ENCODE assay signal across 20 cellular contexts in the genomic region with DNA sequence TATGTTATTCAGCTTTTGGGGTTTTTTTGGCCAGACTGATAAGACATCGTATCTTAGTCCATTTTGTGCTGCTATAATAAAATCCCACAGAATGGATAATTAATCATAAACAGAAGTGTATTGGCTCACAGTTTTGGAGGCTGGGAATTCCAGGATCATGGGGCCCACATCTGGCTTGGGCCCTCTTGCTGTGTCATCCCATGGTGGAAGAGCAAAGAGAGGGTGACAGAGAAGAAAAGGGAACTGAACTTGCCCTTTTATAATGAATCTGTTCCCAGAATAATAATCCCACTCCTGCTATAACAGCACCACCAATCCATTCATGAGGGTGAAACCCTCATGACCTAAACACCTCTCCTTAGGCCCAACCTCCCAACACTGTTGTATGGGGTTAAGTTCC. TPM values are rescaled to one million over a fixed set of nuclear protein-coding genes. Genes with fewer than 3 reads are reported as not detected.
"Had no signal": no experiment of that assay in that cellular context is flagged by ENCODE, and none has a peak within 500 bp of the region (broad histone marks: within the 10 kb centered on the region; RNA-seq: fewer than 3 reads in every experiment).

No MANE protein-coding gene starts in this region.

- H3K27ac ChIP-seq: adrenal gland, colonic mucosa, ovary, stomach, thyroid gland, vagina, VCaP had no signal

- H3K4me3 ChIP-seq: adrenal gland, colonic mucosa, ovary, stomach, thyroid gland, vagina had no signal

- FAIRE-seq: endothelial cell of umbilical vein, frontal cortex had no signal

- H3K9me3 Mint-ChIP-seq: activated naive CD4-positive, alpha-beta T cell treated with anti-CD3 and anti-CD28 coated beads for 36 hours; memory B cell; nephron progenitor cell had no signal

- H3K36me3 Mint-ChIP-seq: memory B cell had no signal

- H3K27me3 Mint-ChIP-seq: memory B cell had no signal

- H3K27me3 ChIP-seq: adrenal gland, colonic mucosa, ovary, stomach, thyroid gland, vagina had no signal

- H3K4me1 ChIP-seq: colonic mucosa had no signal

- DNase-seq: activated CD8-positive, alpha-beta memory T cell treated with anti-CD3 and anti-CD28 coated beads, Interleukin-2, amount 50 U/mL, for 48 hours; activated CD8-positive, alpha-beta T cell treated with anti-CD3 and anti-CD28 coated beads, Interleukin-2, amount 10 ng/mL, durations not matched to agents 7 days and 5 days; activated naive CD4-positive, alpha-beta T cell treated with anti-CD3 and anti-CD28 coated beads for 36 hours; adrenal gland; caudate nucleus; colonic mucosa; effector CD4-positive, alpha-beta T cell; islet precursor cell; nephron progenitor cell; ovary; stimulated activated CD4-positive, alpha-beta T cell treated with anti-CD3 and anti-CD28 coated beads, Interleukin-12 subunit alpha, Interleukin-12 subunit beta, amount 100 ng/mL, for 4 hours; stomach; T1000; thyroid gland had no signal

- ATAC-seq: activated CD8-positive, alpha-beta T cell treated with anti-CD3 and anti-CD28 coated beads, Interleukin-2, amount 10 ng/mL, durations not matched to agents 7 days and 5 days; left lobe of liver had no signal

- H3K9me3 ChIP-seq: adrenal gland, colonic mucosa, ovary, stomach, thyroid gland, vagina had no signal

- H3K4me3 Mint-ChIP-seq: activated CD8-positive, alpha-beta T cell treated with anti-CD3 and anti-CD28 coated beads, Interleukin-2, amount 10 ng/mL, durations not matched to agents 7 days and 5 days; activated naive CD4-positive, alpha-beta T cell treated with anti-CD3 and anti-CD28 coated beads for 36 hours; memory B cell; nephron progenitor cell had no signal

- H3K27ac Mint-ChIP-seq: activated CD8-positive, alpha-beta T cell treated with anti-CD3 and anti-CD28 coated beads, Interleukin-2, amount 10 ng/mL, durations not matched to agents 7 days and 5 days; activated naive CD4-positive, alpha-beta T cell treated with anti-CD3 and anti-CD28 coated beads for 36 hours; memory B cell; nephron progenitor cell had no signal

- H3K36me3 ChIP-seq: adrenal gland, colonic mucosa, ovary, stomach, thyroid gland, vagina had no signal

RNA-seq across cellular contexts. Expression of gene FGR, which starts 17.5 kb away (rescaled TPM):
- total RNA-seq: endothelial cell of umbilical vein had no signal
